20 cellular contexts compared by ENCODE assay signal in genomic region chr7:117675519-117676137, GRCh38.
DNase-seq lines count a peak whose midpoint lies in the region; TF ChIP-seq lines count a peak whose summit lies in the region.
"Had no signal": no experiment of that assay in that cellular context is flagged by ENCODE, and none has a peak within 500 bp of the region (broad histone marks: within the 10 kb centered on the region; RNA-seq: fewer than 3 reads in every experiment).

No MANE protein-coding gene starts in this region.

- no peaks in the 10 kb centered on the region for H3K36me3 ChIP-seq in cardiac muscle cell
- no peaks in the 10 kb centered on the region for H3K36me3 ChIP-seq in left ventricle myocardium inferior
- H3K36me3 ChIP-seq: HAP-1, SJSA1 had no signal

- intact Hi-C loops in left ventricle myocardium inferior (cut with micrococcal nuclease): no loop called here

- H3K4me1 ChIP-seq in cardiac muscle cell (ENCODE audit: low read depth) (peaks cover 38% of the 10 kb centered on the region), left ventricle myocardium inferior (no peaks in the 10 kb centered on the region)
- H3K4me1 ChIP-seq: HAP-1, SJSA1 had no signal

- H3K4me3 ChIP-seq in cardiac muscle cell: no peak overlapping the region
- no peak overlapping the region for H3K4me3 ChIP-seq in left ventricle myocardium inferior
- no peak overlapping the region for H3K4me3 ChIP-seq in fibroblast of the aortic adventitia (ENCODE audit: low read depth, low read length)
- H3K4me3 ChIP-seq: HAP-1, PC-9, SJSA1 had no signal

- TF ChIP-seq CTCF in cardiac muscle cell (IDR thresholded peaks at IDR 0.05; ENCODE audit: low read depth, low read length): no peak
- no peak for TF ChIP-seq CTCF in left ventricle myocardium inferior (IDR thresholded peaks at IDR 0.05; ENCODE audit: borderline replicate concordance)
- TF ChIP-seq CTCF in fibroblast of the aortic adventitia (IDR thresholded peaks at IDR 0.05; ENCODE audit: insufficient read depth, low read length): no peak

- H3K27ac ChIP-seq in cardiac muscle cell: peak overlapping the region; percentile 45
- H3K27ac ChIP-seq in left ventricle myocardium inferior (replicated peaks): no peak overlapping the region
- H3K27ac ChIP-seq: HL-60, PC-9, SJSA1 had no signal

- DNase-seq in cardiac muscle cell (ENCODE audit: low read depth in 1 of 2, low spot score in 1 of 2) (no peak), left ventricle myocardium inferior (no peak), OCI-M1 (lab: John Stamatoyannopoulos, UW) (peak; percentile 22), fibroblast of the aortic adventitia (ENCODE audit: low read depth) (peak; percentile 39), retina (peak; percentile 4), occipital lobe (lab: John Stamatoyannopoulos, UW) (no peak), NCI-H526 (lab: John Stamatoyannopoulos, UW) (no peak)
- DNase-seq in activated naive CD4-positive, alpha-beta T cell treated with anti-CD3 and anti-CD28 coated beads, Interleukin-2, amount 50 U/mL, for 16 hours: no peak
- DNase-seq: CD4-positive, alpha-beta T cell; DMS79; KBM-7; NCI-H1105 treated with DMSO at 0.1 percent for 48 hours; NCI-H1694; NCI-H2107; NCI-H510A; NCI-H82; PC-9 had no signal

- no peaks in the 10 kb centered on the region for H3K27me3 ChIP-seq in cardiac muscle cell
- peaks cover 20% of the 10 kb centered on the region for H3K27me3 ChIP-seq in left ventricle myocardium inferior (ENCODE audit: low read depth)

- H3K9me3 ChIP-seq in cardiac muscle cell (ENCODE audit: low read depth) (no peaks in the 10 kb centered on the region), left ventricle myocardium inferior (replicated peaks) (no peaks in the 10 kb centered on the region)
- H3K9me3 ChIP-seq: HAP-1, SJSA1 had no signal

Comparison
In these comparisons a context has a peak if more than half of its experiments do, and no peak if none do; other contexts are left out.
1. DNase-seq: peak in OCI-M1 (single experiment), fibroblast of the aortic adventitia (single experiment) and retina (single experiment); none in cardiac muscle cell (0 of 2), left ventricle myocardium inferior (single experiment), occipital lobe (single experiment), NCI-H526 (0 of 2) and activated naive CD4-positive, alpha-beta T cell treated with anti-CD3 and anti-CD28 coated beads, Interleukin-2, amount 50 U/mL, for 16 hours (single experiment).